In the genomic region with DNA sequence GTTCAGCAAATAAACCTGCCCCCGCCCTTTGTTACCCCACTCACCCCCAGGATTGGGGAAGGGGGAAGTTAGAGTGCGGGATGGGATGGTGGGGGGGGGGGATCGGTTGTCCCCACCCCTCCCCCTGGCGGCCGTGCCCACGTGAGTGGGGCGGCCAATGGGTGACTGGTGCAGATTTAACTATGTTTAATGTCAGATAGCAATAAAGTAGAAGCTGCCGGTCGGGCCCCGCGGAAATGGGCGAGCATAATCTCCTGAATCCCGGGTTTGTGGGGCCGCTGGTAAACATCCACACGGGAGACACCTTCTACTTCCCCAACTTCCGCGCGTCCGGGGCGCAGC, we compare ENCODE assay signal across 2 cellular contexts.
TF ChIP-seq lines count a peak whose summit lies in the region.

A gene with protein sequence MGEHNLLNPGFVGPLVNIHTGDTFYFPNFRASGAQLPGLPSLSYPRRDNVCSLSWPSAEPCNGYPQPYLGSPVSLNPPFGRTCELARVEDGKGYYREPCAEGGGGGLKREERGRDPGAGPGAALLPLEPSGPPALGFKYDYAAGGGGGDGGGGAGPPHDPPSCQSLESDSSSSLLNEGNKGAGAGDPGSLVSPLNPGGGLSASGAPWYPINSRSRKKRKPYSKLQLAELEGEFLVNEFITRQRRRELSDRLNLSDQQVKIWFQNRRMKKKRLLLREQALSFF (plus strand): TSS at position 210 of the 342 bp plus-strand sequence. CDS start 27 bp downstream, at position 237.

TF ChIP-seq in HCT116, 20 proteins besides CTCF, POLR2A, EP300 and RAD21:
- TF ChIP-seq EZH2 (IDR thresholded peaks at IDR 0.05) = no peak
- TF ChIP-seq ZNF274 (IDR thresholded peaks at IDR 0.05; ENCODE audit: low read depth, low read length) = no peak
- TF ChIP-seq EZH2phosphoT487 (IDR thresholded peaks at IDR 0.05; ENCODE audit: borderline replicate concordance) = no peak
- TF ChIP-seq ZFX (IDR thresholded peaks at IDR 0.05) = no peak
- TF ChIP-seq POLR2AphosphoS5 (IDR thresholded peaks at IDR 0.05; ENCODE audit: low read depth, low read length) = no peak
- no peak for TF ChIP-seq SRF (IDR thresholded peaks at IDR 0.05; ENCODE audit: low read depth)
- TF ChIP-seq, protein P1, sequence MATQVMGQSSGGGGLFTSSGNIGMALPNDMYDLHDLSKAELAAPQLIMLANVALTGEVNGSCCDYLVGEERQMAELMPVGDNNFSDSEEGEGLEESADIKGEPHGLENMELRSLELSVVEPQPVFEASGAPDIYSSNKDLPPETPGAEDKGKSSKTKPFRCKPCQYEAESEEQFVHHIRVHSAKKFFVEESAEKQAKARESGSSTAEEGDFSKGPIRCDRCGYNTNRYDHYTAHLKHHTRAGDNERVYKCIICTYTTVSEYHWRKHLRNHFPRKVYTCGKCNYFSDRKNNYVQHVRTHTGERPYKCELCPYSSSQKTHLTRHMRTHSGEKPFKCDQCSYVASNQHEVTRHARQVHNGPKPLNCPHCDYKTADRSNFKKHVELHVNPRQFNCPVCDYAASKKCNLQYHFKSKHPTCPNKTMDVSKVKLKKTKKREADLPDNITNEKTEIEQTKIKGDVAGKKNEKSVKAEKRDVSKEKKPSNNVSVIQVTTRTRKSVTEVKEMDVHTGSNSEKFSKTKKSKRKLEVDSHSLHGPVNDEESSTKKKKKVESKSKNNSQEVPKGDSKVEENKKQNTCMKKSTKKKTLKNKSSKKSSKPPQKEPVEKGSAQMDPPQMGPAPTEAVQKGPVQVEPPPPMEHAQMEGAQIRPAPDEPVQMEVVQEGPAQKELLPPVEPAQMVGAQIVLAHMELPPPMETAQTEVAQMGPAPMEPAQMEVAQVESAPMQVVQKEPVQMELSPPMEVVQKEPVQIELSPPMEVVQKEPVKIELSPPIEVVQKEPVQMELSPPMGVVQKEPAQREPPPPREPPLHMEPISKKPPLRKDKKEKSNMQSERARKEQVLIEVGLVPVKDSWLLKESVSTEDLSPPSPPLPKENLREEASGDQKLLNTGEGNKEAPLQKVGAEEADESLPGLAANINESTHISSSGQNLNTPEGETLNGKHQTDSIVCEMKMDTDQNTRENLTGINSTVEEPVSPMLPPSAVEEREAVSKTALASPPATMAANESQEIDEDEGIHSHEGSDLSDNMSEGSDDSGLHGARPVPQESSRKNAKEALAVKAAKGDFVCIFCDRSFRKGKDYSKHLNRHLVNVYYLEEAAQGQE (IDR thresholded peaks at IDR 0.05; ENCODE audit: low read depth) = no peak
- TF ChIP-seq SIN3A (IDR thresholded peaks at IDR 0.05; ENCODE audit: low read depth) = no peak
- no peak for TF ChIP-seq SP1 (IDR thresholded peaks at IDR 0.05; ENCODE audit: low read depth)
- TF ChIP-seq EGR1 (IDR thresholded peaks at IDR 0.05; ENCODE audit: low read depth) = no peak
- TF ChIP-seq CEBPB (IDR thresholded peaks at IDR 0.05; ENCODE audit: low read depth) = no peak
- TF ChIP-seq, protein P2, sequence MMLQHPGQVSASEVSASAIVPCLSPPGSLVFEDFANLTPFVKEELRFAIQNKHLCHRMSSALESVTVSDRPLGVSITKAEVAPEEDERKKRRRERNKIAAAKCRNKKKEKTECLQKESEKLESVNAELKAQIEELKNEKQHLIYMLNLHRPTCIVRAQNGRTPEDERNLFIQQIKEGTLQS (IDR thresholded peaks at IDR 0.05) = no peak
- no peak for TF ChIP-seq JUND (IDR thresholded peaks at IDR 0.05)

TF ChIP-seq in K562, 482 proteins besides CTCF, POLR2A, EP300 and RAD21:
- TF ChIP-seq HMGN3 (IDR thresholded peaks at IDR 0.05; ENCODE audit: borderline replicate concordance, extremely low read depth, insufficient read length, low read depth, low read length) = no peak
- TF ChIP-seq, protein P3, sequence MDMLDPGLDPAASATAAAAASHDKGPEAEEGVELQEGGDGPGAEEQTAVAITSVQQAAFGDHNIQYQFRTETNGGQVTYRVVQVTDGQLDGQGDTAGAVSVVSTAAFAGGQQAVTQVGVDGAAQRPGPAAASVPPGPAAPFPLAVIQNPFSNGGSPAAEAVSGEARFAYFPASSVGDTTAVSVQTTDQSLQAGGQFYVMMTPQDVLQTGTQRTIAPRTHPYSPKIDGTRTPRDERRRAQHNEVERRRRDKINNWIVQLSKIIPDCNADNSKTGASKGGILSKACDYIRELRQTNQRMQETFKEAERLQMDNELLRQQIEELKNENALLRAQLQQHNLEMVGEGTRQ (CRISPR knock-in tag; IDR thresholded peaks at IDR 0.05) = peak; percentile 39; the same call in 1 of the 2 replicates
- no peak for TF ChIP-seq FOS (IDR thresholded peaks at IDR 0.05; ENCODE audit: extremely low read depth, insufficient read length)
- peak; percentile 36 for TF ChIP-seq NFYB (IDR thresholded peaks at IDR 0.05; ENCODE audit: extremely low read depth, insufficient read length)
